Comparison of ENCODE assay signal across 21 cellular contexts in genomic region chr12:50980545-50980944, GRCh38. TPM values are rescaled to one million over a fixed set of nuclear protein-coding genes. Genes with fewer than 3 reads are reported as not detected.
"Had no signal": no experiment of that assay in that cellular context is flagged by ENCODE, and none has a peak within 500 bp of the region (broad histone marks: within the 10 kb centered on the region; RNA-seq: fewer than 3 reads in every experiment).

No MANE protein-coding gene starts in this region.

- H3K36me3 ChIP-seq: colonic mucosa, prostate gland had no signal

- H3K9me3 ChIP-seq: colonic mucosa, esophagus squamous epithelium, prostate gland, sigmoid colon, SK-N-SH had no signal

- H3K27me3 Mint-ChIP-seq: activated CD8-positive, alpha-beta T cell treated with anti-CD3 and anti-CD28 coated beads for 36 hours; T-helper 17 cell; type B pancreatic cell had no signal

- H3K4me3 Mint-ChIP-seq: activated CD8-positive, alpha-beta T cell treated with anti-CD3 and anti-CD28 coated beads for 36 hours; natural killer cell; T-helper 17 cell; type B pancreatic cell; WTC11 had no signal

- H3K27ac Mint-ChIP-seq: natural killer cell, type B pancreatic cell, WTC11 had no signal

- H3K4me1 Mint-ChIP-seq: natural killer cell had no signal

- H3K27ac ChIP-seq: esophagus squamous epithelium, prostate gland, sigmoid colon had no signal

- H3K9me3 Mint-ChIP-seq: activated CD8-positive, alpha-beta T cell treated with anti-CD3 and anti-CD28 coated beads for 36 hours; natural killer cell; type B pancreatic cell; WTC11 had no signal

- H3K4me2 ChIP-seq: SK-N-SH had no signal

- H3K4me3 ChIP-seq: colonic mucosa, esophagus squamous epithelium, prostate gland, sigmoid colon had no signal

- H3K4me1 ChIP-seq: colonic mucosa, prostate gland had no signal

- H3K27me3 ChIP-seq: colonic mucosa, esophagus squamous epithelium, sigmoid colon had no signal

- DNase-seq: activated CD8-positive, alpha-beta memory T cell treated with anti-CD3 and anti-CD28 coated beads, Interleukin-2, amount 50 U/mL, for 4 hours; activated CD8-positive, alpha-beta T cell treated with anti-CD3 and anti-CD28 coated beads for 36 hours; activated effector memory CD4-positive, alpha-beta T cell treated with Interleukin-2 at 50 U/mL for 16 hours; caudate nucleus; esophagus squamous epithelium; foreskin fibroblast; glutamatergic neuron; left cardiac atrium; mammary epithelial cell; natural killer cell; sigmoid colon; SK-N-SH; stimulated activated CD4-positive, alpha-beta T cell treated with anti-CD3 and anti-CD28 coated beads, Interleukin-12 subunit alpha, Interleukin-12 subunit beta, amount 100 ng/mL, for 4 hours; stimulated activated naive CD4-positive, alpha-beta T cell; T-helper 17 cell had no signal

- H3K9ac ChIP-seq: SK-N-SH had no signal

- H3K36me3 Mint-ChIP-seq: natural killer cell had no signal

- ATAC-seq: activated CD8-positive, alpha-beta T cell treated with anti-CD3 and anti-CD28 coated beads for 36 hours; left cardiac atrium; natural killer cell; T-helper 17 cell; WTC11 had no signal

RNA-seq across cellular contexts. Expression of gene HIGD1C, which starts 28.2 kb away (rescaled TPM):
- total RNA-seq: activated CD8-positive, alpha-beta T cell treated with anti-CD3 and anti-CD28 coated beads for 36 hours; colonic mucosa; esophagus squamous epithelium; left cardiac atrium; mammary epithelial cell; mucosa of gallbladder; natural killer cell; prostate gland; sigmoid colon; T-helper 17 cell; WTC11 had no signal
- polyA plus RNA-seq: adipose tissue, mammary epithelial cell, sigmoid colon, SK-N-SH had no signal
